9 cellular contexts compared by ENCODE assay signal in the genomic region with DNA sequence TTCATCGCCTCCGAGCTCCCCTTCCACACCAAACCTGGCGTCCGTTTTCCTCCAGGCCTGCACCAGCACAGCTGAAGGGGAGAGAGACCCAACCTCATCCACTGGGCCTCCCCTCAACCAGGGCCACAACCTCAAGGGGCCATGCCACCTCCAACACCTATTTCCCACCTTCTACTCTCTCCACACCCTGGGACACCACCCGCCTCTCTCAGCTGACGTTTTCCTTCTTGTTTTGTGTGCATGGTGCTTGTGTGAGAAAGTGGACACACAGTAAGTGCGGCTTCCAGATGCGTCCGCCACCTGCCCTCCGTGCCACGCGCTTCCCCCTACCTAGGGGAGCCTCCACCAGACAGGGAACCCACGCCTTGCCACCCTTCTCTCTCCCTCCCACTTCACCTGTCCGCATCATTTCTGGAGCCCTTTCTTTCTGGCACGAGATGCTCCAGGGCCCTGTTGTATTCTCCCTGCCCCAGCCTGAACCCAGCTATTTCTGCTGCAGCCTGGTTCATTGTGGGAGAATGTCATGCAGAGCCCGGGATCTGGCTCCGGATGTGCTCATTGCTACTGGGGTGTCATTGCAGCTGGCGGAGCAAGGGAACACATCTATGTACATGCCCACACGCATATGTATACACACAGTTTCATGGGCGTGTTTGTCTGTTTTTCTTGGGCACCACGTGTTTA. TPM values are rescaled to one million over a fixed set of nuclear protein-coding genes. Genes with fewer than 3 reads are reported as not detected.
DNase-seq lines count a peak whose midpoint lies in the region; ATAC-seq and TF ChIP-seq lines count a peak whose summit lies in the region.
"Had no signal": no experiment of that assay in that cellular context is flagged by ENCODE, and none has a peak within 500 bp of the region (broad histone marks: within the 10 kb centered on the region; RNA-seq: fewer than 3 reads in every experiment).

No MANE protein-coding gene starts in this region.

- H3K27ac Mint-ChIP-seq in activated naive CD8-positive, alpha-beta T cell treated with anti-CD3 and anti-CD28 coated beads, Interleukin-2, amount 50 U/mL, for 24 hours, result peak overlapping the region; percentile 87

- peaks cover 3% of the 10 kb centered on the region for H3K27me3 Mint-ChIP-seq in activated naive CD8-positive, alpha-beta T cell treated with anti-CD3 and anti-CD28 coated beads, Interleukin-2, amount 50 U/mL, for 24 hours

- peaks cover 11% of the 10 kb centered on the region for H3K36me3 Mint-ChIP-seq in activated naive CD8-positive, alpha-beta T cell treated with anti-CD3 and anti-CD28 coated beads, Interleukin-2, amount 50 U/mL, for 24 hours (ENCODE audit: low read depth)

- no peak for TF ChIP-seq CTCF in kidney epithelial cell (IDR thresholded peaks at IDR 0.05; ENCODE audit: insufficient read depth, low read length, poor library complexity, severe bottlenecking)
- no peak for TF ChIP-seq CTCF in thoracic aorta (IDR thresholded peaks at IDR 0.05)

- H3K27ac ChIP-seq in thoracic aorta, result peak overlapping the region; percentile 50 to 81

- H3K4me1 Mint-ChIP-seq in activated naive CD8-positive, alpha-beta T cell treated with anti-CD3 and anti-CD28 coated beads, Interleukin-2, amount 50 U/mL, for 24 hours, result peaks cover 46% of the 10 kb centered on the region

- H3K9me3 ChIP-seq in thoracic aorta, result no peaks in the 10 kb centered on the region

- H3K9me3 Mint-ChIP-seq in activated naive CD8-positive, alpha-beta T cell treated with anti-CD3 and anti-CD28 coated beads, Interleukin-2, amount 50 U/mL, for 24 hours, result no peaks in the 10 kb centered on the region

- no peaks in the 10 kb centered on the region for H3K36me3 ChIP-seq in kidney epithelial cell (ENCODE audit: control insufficient read depth, insufficient read depth, low read length)
- H3K36me3 ChIP-seq in thoracic aorta, result no peaks in the 10 kb centered on the region

- H3K4me3 ChIP-seq in kidney epithelial cell (ENCODE audit: low read depth, low read length), result peak overlapping the region; percentile 96
- H3K4me3 ChIP-seq in thoracic aorta, result peak overlapping the region; percentile 97

- ATAC-seq in activated naive CD8-positive, alpha-beta T cell treated with anti-CD3 and anti-CD28 coated beads, Interleukin-2, amount 50 U/mL, for 24 hours, result no peak
- ATAC-seq in thoracic aorta (ENCODE audit: insufficient number of reproducible peaks, low FRiP score, low read depth), result no peak
- no peak for ATAC-seq in HG03469 (IDR thresholded peaks at IDR 0.05; ENCODE audit: unreplicated experiment)

- H3K27me3 ChIP-seq in kidney epithelial cell (ENCODE audit: control insufficient read depth, insufficient read depth, low read length), result peaks cover 5% of the 10 kb centered on the region
- H3K27me3 ChIP-seq in thoracic aorta (replicated peaks; ENCODE audit: insufficient read depth), result no peaks in the 10 kb centered on the region

- peak; percentile 34 to 41 for DNase-seq in activated CD4-positive, alpha-beta T cell treated with anti-CD3 and anti-CD28 coated beads for 4 hours
- no peak for DNase-seq in activated CD4-positive, alpha-beta T cell treated with anti-CD3 and anti-CD28 coated beads for 1 hour
- DNase-seq in activated naive CD8-positive, alpha-beta T cell treated with anti-CD3 and anti-CD28 coated beads, Interleukin-2, amount 50 U/mL, for 24 hours, result no peak
- DNase-seq in kidney epithelial cell (ENCODE audit: low read depth) (no peak), thoracic aorta (ENCODE audit: low spot score) (no peak), NCI-H2227 treated with DMSO at 0.1 percent for 48 hours (lab: John Stamatoyannopoulos, UW) (no peak), NCI-H2171 (lab: John Stamatoyannopoulos, UW) (no peak)

- peak overlapping the region; percentile 86 for H3K4me3 Mint-ChIP-seq in activated naive CD8-positive, alpha-beta T cell treated with anti-CD3 and anti-CD28 coated beads, Interleukin-2, amount 50 U/mL, for 24 hours

- peaks cover 22 to 60% of the 10 kb centered on the region in 2 donors for H3K4me1 ChIP-seq in thoracic aorta (ENCODE audit: control insufficient read depth in 1 of 2, low read depth in 2 of 2)

RNA-seq across cellular contexts. Expression of a gene that starts 1.3 kb away (rescaled TPM):
- total RNA-seq in kidney epithelial cell (257 and 261 TPM in 2 replicates), thoracic aorta (100 to 1,000 TPM; 169 to 200 TPM)

RNA-seq across cellular contexts. Expression of a gene that starts 22.8 kb away (rescaled TPM):
- total RNA-seq in kidney epithelial cell, result 0.04 TPM in 1 of 2 replicates, not detected in the other
- not detected for total RNA-seq in thoracic aorta

RNA-seq across cellular contexts. Expression of a gene that starts 26.9 kb away (rescaled TPM):
- 0.92 and 3.2 TPM in 2 replicates for total RNA-seq in kidney epithelial cell
- not detected for total RNA-seq in thoracic aorta
- total RNA-seq: T-helper 2 cell treated with Interferon-gamma antibody and Interleukin-4, amounts not matched to agents 100 ng/mL and 5 ng/mL, for 36 hours had no signal

Comparison
In these comparisons a context has a peak if more than half of its experiments do, and no peak if none do; other contexts are left out.
1. DNase-seq: peak in activated CD4-positive, alpha-beta T cell treated with anti-CD3 and anti-CD28 coated beads for 4 hours (2 of 2); none in activated CD4-positive, alpha-beta T cell treated with anti-CD3 and anti-CD28 coated beads for 1 hour (single experiment), activated naive CD8-positive, alpha-beta T cell treated with anti-CD3 and anti-CD28 coated beads, Interleukin-2, amount 50 U/mL, for 24 hours (single experiment), kidney epithelial cell (single experiment), thoracic aorta (single experiment), NCI-H2227 treated with DMSO at 0.1 percent for 48 hours (single experiment) and NCI-H2171 (single experiment).